ENCODE assay signal across 11 cellular contexts in genomic region chr7:158702944-158703343, GRCh38. TPM values are rescaled to one million over a fixed set of nuclear protein-coding genes. Genes with fewer than 3 reads are reported as not detected.
A peak's percentile ranks its signal among the peaks of the same experiment; 100 is the strongest.
DNase-seq lines count a peak whose midpoint lies in the region; ATAC-seq and TF ChIP-seq lines count a peak whose summit lies in the region.
"Had no signal": no experiment of that assay in that cellular context is flagged by ENCODE, and none has a peak within 500 bp of the region (broad histone marks: within the 10 kb centered on the region; RNA-seq: fewer than 3 reads in every experiment).

No MANE protein-coding gene starts in this region.

- ATAC-seq in HG02938 (IDR thresholded peaks at IDR 0.05; ENCODE audit: unreplicated experiment): no peak
- no peak for ATAC-seq in GM18505 (IDR thresholded peaks at IDR 0.05; ENCODE audit: unreplicated experiment)

- no peaks in the 10 kb centered on the region for H3K9me3 ChIP-seq in fibroblast of lung (ENCODE audit: control insufficient read depth, insufficient read depth, low read depth, low read length)
- H3K9me3 ChIP-seq: uterus had no signal

- peaks cover 62% of the 10 kb centered on the region for H3K79me2 ChIP-seq in fibroblast of lung (ENCODE audit: control insufficient read depth, insufficient read depth, low read length)

- TF ChIP-seq CTCF in GM12865 (IDR thresholded peaks at IDR 0.05; ENCODE audit: insufficient read depth, low read depth, low read length, missing control alignments): no peak
- TF ChIP-seq CTCF in fibroblast of lung (conservative IDR thresholded peaks at IDR 0.05 in 1 of 2, IDR thresholded peaks at IDR 0.05 in 1 of 2; ENCODE audit: low read depth in 1 of 2, low read length in 2 of 2): no peak

- no peaks in the 10 kb centered on the region for H3K36me3 ChIP-seq in fibroblast of lung (ENCODE audit: control insufficient read depth, insufficient read depth, low read length)
- H3K36me3 ChIP-seq: cardiac muscle cell, uterus had no signal

- H3K4me3 ChIP-seq in GM12865 (ENCODE audit: low read depth, low read length) (peak overlapping the region; percentile 98), fibroblast of lung (replicated peaks in 1 of 4; ENCODE audit: control extremely low read depth in 1 of 4, insufficient read depth in 1 of 4, low read depth in 3 of 4, low read length in 4 of 4) (peak overlapping the region in 3 of 4 experiments; percentile 0 to 90 (median 75))
- H3K4me3 ChIP-seq: uterus had no signal

- H3K4me2 ChIP-seq in fibroblast of lung (ENCODE audit: extremely low read depth, insufficient read depth, low read length): peak overlapping the region; percentile 92

- H3K9ac ChIP-seq in fibroblast of lung (ENCODE audit: insufficient read depth, low read length): no peak overlapping the region

- no peak for TF ChIP-seq POLR2A in GM18505 (IDR thresholded peaks at IDR 0.05; ENCODE audit: borderline replicate concordance, extremely low read depth, insufficient read depth, insufficient read length)

- no peaks in the 10 kb centered on the region for H3K27me3 ChIP-seq in fibroblast of lung (ENCODE audit: control insufficient read depth, insufficient read depth, low read length)
- H3K27me3 ChIP-seq: cardiac muscle cell, uterus had no signal

- DNase-seq in AML-193 (lab: John Stamatoyannopoulos, UW) (peak; percentile 56 to 61), GM12865 (ENCODE audit: low read depth) (no peak), RKO (ENCODE audit: low spot score) (peak; percentile 36), fibroblast of lung (ENCODE audit: low read depth in 2 of 2) (no peak), NCI-H1092 treated with DMSO at 0.1 percent for 48 hours (lab: John Stamatoyannopoulos, UW) (no peak), EL (no peak)
- DNase-seq: NCI-H2171, uterus had no signal

- H2AFZ ChIP-seq in fibroblast of lung (ENCODE audit: low read length): no peak overlapping the region

- peaks cover 5% of the 10 kb centered on the region for H3K4me1 ChIP-seq in fibroblast of lung (ENCODE audit: control insufficient read depth, extremely low read depth, insufficient read depth, low read length)
- H3K4me1 ChIP-seq: uterus had no signal

- H4K20me1 ChIP-seq in fibroblast of lung (ENCODE audit: control insufficient read depth, extremely low read depth, insufficient read depth, low read length): no peaks in the 10 kb centered on the region

- H3K27ac ChIP-seq in fibroblast of lung (ENCODE audit: insufficient read depth, low read length): no peak overlapping the region
- H3K27ac ChIP-seq: cardiac muscle cell, uterus had no signal

RNA-seq across cellular contexts. Expression of gene NCAPG2, which starts 1.7 kb away (rescaled TPM):
- total RNA-seq in fibroblast of lung: 5.4 and 10.9 TPM in 2 replicates
- polyA plus RNA-seq in fibroblast of lung: 18.7 and 38.9 TPM in 2 replicates
- polyA plus RNA-seq in fibroblast of lung (2012): 14.3 and 36.7 TPM in 2 replicates
- 15.2 and 34.1 TPM in 2 replicates for polyA minus RNA-seq in fibroblast of lung (ENCODE audit: low replicate concordance)

Comparison
In these comparisons a context has a peak if more than half of its experiments do, and no peak if none do; other contexts are left out.
1. DNase-seq: peak in AML-193 (2 of 2) and RKO (single experiment); none in GM12865 (single experiment), fibroblast of lung (0 of 2), NCI-H1092 treated with DMSO at 0.1 percent for 48 hours (single experiment) and EL (single experiment).